In the genomic region with DNA sequence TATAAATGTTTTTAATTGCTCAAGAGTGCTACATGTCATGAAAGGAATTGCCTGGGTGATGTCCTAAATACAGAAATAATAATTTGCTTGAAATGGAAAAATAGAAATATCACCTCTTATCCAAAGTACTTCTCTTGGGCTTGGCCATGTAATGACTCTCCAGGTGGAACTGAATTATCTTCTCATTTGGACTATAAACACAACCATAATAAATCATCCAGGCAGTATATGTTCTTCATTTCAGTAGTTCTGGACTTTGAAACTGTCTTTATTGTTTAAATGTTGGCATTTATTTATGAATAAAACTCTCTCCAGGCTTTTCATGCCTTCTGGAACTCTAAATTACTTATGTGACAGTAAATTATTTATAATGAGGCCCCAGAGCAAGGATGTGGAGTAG, we compare ENCODE assay signal across 25 cellular contexts. TPM values are rescaled to one million over a fixed set of nuclear protein-coding genes. Genes with fewer than 3 reads are reported as not detected.
"Had no signal": no experiment of that assay in that cellular context is flagged by ENCODE, and none has a peak within 500 bp of the region (broad histone marks: within the 10 kb centered on the region; RNA-seq: fewer than 3 reads in every experiment).

No MANE protein-coding gene starts in this region.

- H3K9me3 Mint-ChIP-seq: mesothelial cell of epicardium; naive thymus-derived CD8-positive, alpha-beta T cell; type B pancreatic cell had no signal

- H3K27me3 Mint-ChIP-seq: naive thymus-derived CD8-positive, alpha-beta T cell; type B pancreatic cell had no signal

- DNase-seq: cortex of kidney; head of caudate nucleus; mammary epithelial cell; naive thymus-derived CD8-positive, alpha-beta T cell; nephron progenitor cell; occipital lobe; ovary; posterior cingulate gyrus; psoas muscle; right cardiac atrium; stimulated activated CD4-positive, alpha-beta T cell treated with anti-CD3 and anti-CD28 coated beads, Interleukin-12 subunit alpha, Interleukin-12 subunit beta, amount 100 ng/mL, for 4 hours; stimulated activated CD4-positive, alpha-beta T cell treated with anti-CD3 and anti-CD28 coated beads, Interleukin-1b, Interleukin-23, amount 100 ng/mL, for 48 hours; stimulated activated CD4-positive, alpha-beta T cell treated with anti-CD3 and anti-CD28 coated beads, Interleukin-4, amount 100 ng/mL, for 1 hour; stimulated activated CD8-positive, alpha-beta memory T cell treated with anti-CD3 and anti-CD28 coated beads, Interleukin-4, amount 100 ng/mL, for 48 hours; stimulated activated naive CD4-positive, alpha-beta T cell treated with Interleukin-2 at 50 U/mL for 16 hours; stomach; tibial artery had no signal

- H3K27ac ChIP-seq: ovary, psoas muscle, tibial artery had no signal

- ATAC-seq: left lobe of liver; naive thymus-derived CD8-positive, alpha-beta T cell; psoas muscle had no signal

- H3K27ac Mint-ChIP-seq: mesothelial cell of epicardium, nephron progenitor cell, type B pancreatic cell had no signal

- H3K4me3 Mint-ChIP-seq: mesothelial cell of epicardium; naive thymus-derived CD8-positive, alpha-beta T cell; nephron progenitor cell; type B pancreatic cell had no signal

- H3K27me3 ChIP-seq: ovary, stomach, tibial artery had no signal

- H3K4me1 ChIP-seq: psoas muscle, tibial artery had no signal

- H3K9me3 ChIP-seq: ovary, psoas muscle, stomach, tibial artery had no signal

- H3K36me3 ChIP-seq: ovary had no signal

- H3K4me3 ChIP-seq: ovary, psoas muscle, skin epidermis, stomach, tibial artery had no signal

RNA-seq across cellular contexts. Expression of a gene that starts 40.5 kb away (rescaled TPM):
- total RNA-seq: dermis microvascular lymphatic vessel endothelial cell, frontal cortex, glomerular endothelial cell, occipital lobe had no signal
- polyA plus RNA-seq: keratinocyte, mammary epithelial cell had no signal
